ENCODE assay signal across 14 cellular contexts in genomic region chr1:18408656-18409370, GRCh38.
A peak's percentile ranks its signal among the peaks of the same experiment; 100 is the strongest.
DNase-seq lines count a peak whose midpoint lies in the region; ATAC-seq and TF ChIP-seq lines count a peak whose summit lies in the region.
"Had no signal": no experiment of that assay in that cellular context is flagged by ENCODE, and none has a peak within 500 bp of the region (broad histone marks: within the 10 kb centered on the region; RNA-seq: fewer than 3 reads in every experiment).

No MANE protein-coding gene starts in this region.

- intact Hi-C loops in sigmoid colon (cut with DNase I) = no loop called here

- H3K4me1 Mint-ChIP-seq in GM23338 (peaks cover 38% of the 10 kb centered on the region), progenitor cell of endocrine pancreas (ENCODE audit: low read depth) (peaks cover 2% of the 10 kb centered on the region)
- H3K4me1 Mint-ChIP-seq: CD4-positive, CD25-positive, alpha-beta regulatory T cell had no signal

- peaks cover 2 to 12% (median 6%) of the 10 kb centered on the region in 4 donors for H3K9me3 ChIP-seq in sigmoid colon

- peak overlapping the region; percentile 21; the same call in 1 of the 2 replicates for H3K4me2 ChIP-seq in GM23338

- TF ChIP-seq CTCF in GM23338 (conservative IDR thresholded peaks at IDR 0.05; ENCODE audit: low read depth in 2 of 2) = no peak
- TF ChIP-seq CTCF in progenitor cell of endocrine pancreas (IDR thresholded peaks at IDR 0.05; ENCODE audit: unreplicated experiment) = no peak
- TF ChIP-seq CTCF in sigmoid colon (IDR thresholded peaks at IDR 0.05) = no peak

- DNase-seq in GM23338 (ENCODE audit: low spot score) (no peak), NCI-H526 treated with DMSO at 0.1 percent for 48 hours (lab: John Stamatoyannopoulos, UW) (peak; percentile 22), islet precursor cell (peak; percentile 93), progenitor cell of endocrine pancreas (ENCODE audit: low spot score, unreplicated experiment) (no peak), erythroblast (lab: John Stamatoyannopoulos, UW) (no peak), sigmoid colon (no peak)
- DNase-seq: CD4-positive, CD25-positive, alpha-beta regulatory T cell; DND-41; GOT3; Kasumi-1; NCI-H187; NK-92 treated with Interleukin-12 subunit alpha and Interleukin-12 subunit beta, amount 100 ng/mL, for 24 hours had no signal

- no peaks in the 10 kb centered on the region for H4K20me1 ChIP-seq in GM23338 (replicated peaks; ENCODE audit: insufficient read depth)

- H3K27me3 Mint-ChIP-seq in GM23338 (ENCODE audit: insufficient read depth, low read depth, poor library complexity) = peaks cover 28% of the 10 kb centered on the region
- H3K27me3 Mint-ChIP-seq in progenitor cell of endocrine pancreas = peaks cover 10% of the 10 kb centered on the region
- H3K27me3 Mint-ChIP-seq: CD4-positive, CD25-positive, alpha-beta regulatory T cell had no signal

- H3K4me1 ChIP-seq in GM23338 (ENCODE audit: insufficient read depth) (peaks cover 38% of the 10 kb centered on the region), sigmoid colon (no peaks in the 10 kb centered on the region)

- no peaks in the 10 kb centered on the region for H3K79me2 ChIP-seq in GM23338 (replicated peaks; ENCODE audit: insufficient read depth)

- WGBS in sigmoid colon, 2 donors = 67 to 68% methylated on average over 12 of the region's 12 CpGs

- H3K27me3 ChIP-seq in GM23338 (ENCODE audit: insufficient read depth) (no peaks in the 10 kb centered on the region), sigmoid colon (peaks cover 0 to 3% (median 1%) of the 10 kb centered on the region in 3 donors)

- no peaks in the 10 kb centered on the region for H3K9me2 ChIP-seq in GM23338 (ENCODE audit: insufficient read depth)

- no peak for TF ChIP-seq POLR2A in erythroblast (IDR thresholded peaks at IDR 0.05; ENCODE audit: low read length)
- TF ChIP-seq POLR2A in sigmoid colon (IDR thresholded peaks at IDR 0.05) = no peak

- ATAC-seq in GM23338 (peak; percentile 58), SK-N-SH treated with all-trans-retinoic acid at 6 μM for 48 hours (no peak)
- ATAC-seq: Panc1 had no signal

- H3K27ac Mint-ChIP-seq in GM23338 = no peak overlapping the region
- H3K27ac Mint-ChIP-seq in progenitor cell of endocrine pancreas = peak overlapping the region; percentile 78
- H3K27ac Mint-ChIP-seq: CD4-positive, CD25-positive, alpha-beta regulatory T cell had no signal

- H3K4me3 Mint-ChIP-seq in GM23338 = no peak overlapping the region
- no peak overlapping the region for H3K4me3 Mint-ChIP-seq in progenitor cell of endocrine pancreas (ENCODE audit: low read depth)
- H3K4me3 Mint-ChIP-seq: CD4-positive, CD25-positive, alpha-beta regulatory T cell had no signal

- peaks cover 37% of the 10 kb centered on the region for H3K36me3 Mint-ChIP-seq in GM23338 (ENCODE audit: low read depth)
- no peaks in the 10 kb centered on the region for H3K36me3 Mint-ChIP-seq in progenitor cell of endocrine pancreas (ENCODE audit: insufficient read depth)
- H3K36me3 Mint-ChIP-seq: CD4-positive, CD25-positive, alpha-beta regulatory T cell had no signal

- no peak overlapping the region for H3K4me3 ChIP-seq in GM23338
- no peak overlapping the region for H3K4me3 ChIP-seq in sigmoid colon

- H3K36me3 ChIP-seq in GM23338 (ENCODE audit: insufficient read depth) = peaks cover 15% of the 10 kb centered on the region; the same call in 1 of the 2 replicates
- H3K36me3 ChIP-seq in sigmoid colon = no peaks in the 10 kb centered on the region

- no peak overlapping the region for H3K27ac ChIP-seq in GM23338 (ENCODE audit: low read depth)
- no peak overlapping the region for H3K27ac ChIP-seq in sigmoid colon

- no peak overlapping the region for H2AFZ ChIP-seq in GM23338

- no peak for TF ChIP-seq EP300 in sigmoid colon (IDR thresholded peaks at IDR 0.05)

- H3F3A ChIP-seq in GM23338 (replicated peaks; ENCODE audit: low read depth) = 0 out of 2 replicates have a peak, but pooled peaks cover 3% of the 10 kb centered on the region

- H3K9me3 Mint-ChIP-seq in GM23338 = peaks cover 43% of the 10 kb centered on the region
- peaks cover 8% of the 10 kb centered on the region for H3K9me3 Mint-ChIP-seq in progenitor cell of endocrine pancreas (ENCODE audit: low read depth)

TF ChIP-seq in GM23338, 12 proteins besides CTCF, POLR2A, EP300 and RAD21 (continues in another document):
- TF ChIP-seq EZH2 (IDR thresholded peaks at IDR 0.05; ENCODE audit: low read depth, unreplicated experiment) = no peak
- no peak for TF ChIP-seq CREB1 (CRISPR knock-in tag; IDR thresholded peaks at IDR 0.05; ENCODE audit: low read depth)
- TF ChIP-seq ETS1 (IDR thresholded peaks at IDR 0.05) = no peak
- TF ChIP-seq POLR2AphosphoS5 (IDR thresholded peaks at IDR 0.05; ENCODE audit: low read depth) = no peak

TF ChIP-seq in SK-N-SH treated with all-trans-retinoic acid at 6 μM for 48 hours, 23 proteins besides CTCF, POLR2A, EP300 and RAD21:
- TF ChIP-seq ZNF8 (CRISPR knock-in tag; IDR thresholded peaks at IDR 0.05) (no peak), BACH2 (CRISPR knock-in tag; IDR thresholded peaks at IDR 0.05; ENCODE audit: borderline replicate concordance) (no peak), ISL1 (CRISPR knock-in tag; IDR thresholded peaks at IDR 0.05) (no peak), PPARA (CRISPR knock-in tag; IDR thresholded peaks at IDR 0.05; ENCODE audit: borderline replicate concordance) (no peak), CSDC2 (CRISPR knock-in tag; IDR thresholded peaks at IDR 0.05) (no peak)

Comparison
In these comparisons a context has a peak if more than half of its experiments do, and no peak if none do; other contexts are left out.
1. DNase-seq: peak in NCI-H526 treated with DMSO at 0.1 percent for 48 hours (single experiment) and islet precursor cell (single experiment); none in GM23338 (single experiment), progenitor cell of endocrine pancreas (single experiment), erythroblast (0 of 2) and sigmoid colon (single experiment).